2 cellular contexts compared by ENCODE assay signal in genomic region chr17:69188796-69189195, GRCh38.
TF ChIP-seq lines count a peak whose summit lies in the region.

No MANE protein-coding gene starts in this region.

TF ChIP-seq in HEK293T, 16 proteins besides CTCF, POLR2A, EP300 and RAD21:
- TF ChIP-seq FOXA1 (IDR thresholded peaks at IDR 0.05) (no peak), PKNOX1 (IDR thresholded peaks at IDR 0.05) (peak; percentile 59), NFRKB (IDR thresholded peaks at IDR 0.05) (no peak), SUZ12 (IDR thresholded peaks at IDR 0.05) (no peak), HDGF (IDR thresholded peaks at IDR 0.05; ENCODE audit: borderline replicate concordance) (no peak), FOXK2 (IDR thresholded peaks at IDR 0.05) (no peak)

TF ChIP-seq in K562, 482 proteins besides CTCF, POLR2A, EP300 and RAD21:
- TF ChIP-seq, protein P1, sequence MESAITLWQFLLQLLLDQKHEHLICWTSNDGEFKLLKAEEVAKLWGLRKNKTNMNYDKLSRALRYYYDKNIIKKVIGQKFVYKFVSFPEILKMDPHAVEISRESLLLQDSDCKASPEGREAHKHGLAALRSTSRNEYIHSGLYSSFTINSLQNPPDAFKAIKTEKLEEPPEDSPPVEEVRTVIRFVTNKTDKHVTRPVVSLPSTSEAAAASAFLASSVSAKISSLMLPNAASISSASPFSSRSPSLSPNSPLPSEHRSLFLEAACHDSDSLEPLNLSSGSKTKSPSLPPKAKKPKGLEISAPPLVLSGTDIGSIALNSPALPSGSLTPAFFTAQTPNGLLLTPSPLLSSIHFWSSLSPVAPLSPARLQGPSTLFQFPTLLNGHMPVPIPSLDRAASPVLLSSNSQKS (CRISPR knock-in tag; IDR thresholded peaks at IDR 0.05), result no peak
- TF ChIP-seq BCOR (IDR thresholded peaks at IDR 0.05) (no peak), TCF3 (CRISPR knock-in tag; IDR thresholded peaks at IDR 0.05) (no peak), MCM7 (IDR thresholded peaks at IDR 0.05) (no peak), RBM17 (IDR thresholded peaks at IDR 0.05; ENCODE audit: borderline replicate concordance, low read depth, low read length) (no peak), ZNF586 (CRISPR knock-in tag; conservative IDR thresholded peaks at IDR 0.05) (no peak), ZBTB7A (IDR thresholded peaks at IDR 0.05; ENCODE audit: borderline replicate concordance, control insufficient read depth, low read depth, low read length) (no peak), ZFX (CRISPR knock-in tag; IDR thresholded peaks at IDR 0.05) (no peak), MEIS2 (IDR thresholded peaks at IDR 0.05; ENCODE audit: partially characterized antibody) (peak; percentile 52), ZBTB12 (CRISPR knock-in tag; IDR thresholded peaks at IDR 0.05) (no peak), HDAC6 (IDR thresholded peaks at IDR 0.05; ENCODE audit: low read depth, low read length) (no peak), NFATC3 (IDR thresholded peaks at IDR 0.05) (no peak), MTA3 (IDR thresholded peaks at IDR 0.05; ENCODE audit: borderline replicate concordance) (no peak), PKNOX1 (IDR thresholded peaks at IDR 0.05) (peak; percentile 32; the same call in 1 of the 2 replicates), NR1H2 (CRISPR knock-in tag; IDR thresholded peaks at IDR 0.05) (no peak), STAT5B (CRISPR knock-in tag; IDR thresholded peaks at IDR 0.05) (no peak), ETV5 (CRISPR knock-in tag; IDR thresholded peaks at IDR 0.05; ENCODE audit: low read depth) (no peak), ZNF395 (CRISPR knock-in tag; IDR thresholded peaks at IDR 0.05) (no peak), TRIM28 (IDR thresholded peaks at IDR 0.05) (no peak)
- TF ChIP-seq, protein P2, sequence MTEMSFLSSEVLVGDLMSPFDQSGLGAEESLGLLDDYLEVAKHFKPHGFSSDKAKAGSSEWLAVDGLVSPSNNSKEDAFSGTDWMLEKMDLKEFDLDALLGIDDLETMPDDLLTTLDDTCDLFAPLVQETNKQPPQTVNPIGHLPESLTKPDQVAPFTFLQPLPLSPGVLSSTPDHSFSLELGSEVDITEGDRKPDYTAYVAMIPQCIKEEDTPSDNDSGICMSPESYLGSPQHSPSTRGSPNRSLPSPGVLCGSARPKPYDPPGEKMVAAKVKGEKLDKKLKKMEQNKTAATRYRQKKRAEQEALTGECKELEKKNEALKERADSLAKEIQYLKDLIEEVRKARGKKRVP (CRISPR knock-in tag; IDR thresholded peaks at IDR 0.05), result no peak
- TF ChIP-seq, protein P3, sequence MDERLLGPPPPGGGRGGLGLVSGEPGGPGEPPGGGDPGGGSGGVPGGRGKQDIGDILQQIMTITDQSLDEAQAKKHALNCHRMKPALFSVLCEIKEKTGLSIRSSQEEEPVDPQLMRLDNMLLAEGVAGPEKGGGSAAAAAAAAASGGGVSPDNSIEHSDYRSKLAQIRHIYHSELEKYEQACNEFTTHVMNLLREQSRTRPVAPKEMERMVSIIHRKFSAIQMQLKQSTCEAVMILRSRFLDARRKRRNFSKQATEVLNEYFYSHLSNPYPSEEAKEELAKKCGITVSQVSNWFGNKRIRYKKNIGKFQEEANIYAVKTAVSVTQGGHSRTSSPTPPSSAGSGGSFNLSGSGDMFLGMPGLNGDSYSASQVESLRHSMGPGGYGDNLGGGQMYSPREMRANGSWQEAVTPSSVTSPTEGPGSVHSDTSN (CRISPR knock-in tag; IDR thresholded peaks at IDR 0.05; ENCODE audit: low read depth), result no peak
- TF ChIP-seq, protein P3 (tag; conservative IDR thresholded peaks at IDR 0.05; ENCODE audit: low read depth), result peak; percentile 67
- TF ChIP-seq, protein P4, sequence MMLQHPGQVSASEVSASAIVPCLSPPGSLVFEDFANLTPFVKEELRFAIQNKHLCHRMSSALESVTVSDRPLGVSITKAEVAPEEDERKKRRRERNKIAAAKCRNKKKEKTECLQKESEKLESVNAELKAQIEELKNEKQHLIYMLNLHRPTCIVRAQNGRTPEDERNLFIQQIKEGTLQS (IDR thresholded peaks at IDR 0.05), result 0 out of 2 replicates have a peak, but pooled peaks have one; percentile 15
- TF ChIP-seq, protein P4 (CRISPR knock-in tag; conservative IDR thresholded peaks at IDR 0.05), result no peak
TF ChIP-seq in K562: peak in this region for 4.
